ENCODE assay signal across 15 cellular contexts in the genomic region with DNA sequence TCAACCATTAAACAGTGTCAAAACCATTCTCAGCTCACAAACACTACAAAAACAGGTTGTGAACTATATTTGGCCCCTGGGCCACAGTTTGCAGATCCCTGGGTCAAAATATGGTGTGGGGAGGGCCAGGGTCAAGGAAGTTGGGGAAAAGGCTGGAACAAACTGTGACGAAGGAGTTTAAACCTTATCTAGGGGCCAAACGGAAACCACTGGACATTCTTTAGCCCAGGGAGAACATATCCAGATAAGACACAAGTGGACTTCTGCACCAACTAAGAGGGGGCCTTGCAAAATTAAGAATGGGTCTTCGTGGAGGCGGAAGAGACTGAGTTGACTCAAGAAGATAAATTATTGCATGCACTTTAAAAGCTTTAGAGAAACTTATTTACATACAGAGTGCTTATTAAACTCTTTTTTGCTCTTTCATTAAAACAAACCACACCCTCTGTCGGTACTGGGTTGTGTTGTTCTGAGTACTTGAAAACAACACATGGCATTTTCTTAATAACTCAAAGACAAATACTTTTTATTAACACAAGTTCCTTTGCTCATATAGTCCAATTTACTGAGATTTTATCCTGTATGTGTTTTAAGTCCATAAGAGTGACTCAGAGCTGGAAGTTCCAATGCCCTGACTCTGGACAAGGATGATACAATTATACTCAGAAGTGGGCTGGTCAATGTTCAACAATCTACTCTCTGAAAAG. TPM values are rescaled to one million over a fixed set of nuclear protein-coding genes. Genes with fewer than 3 reads are reported as not detected.
DNase-seq lines count a peak whose midpoint lies in the region; ATAC-seq and TF ChIP-seq lines count a peak whose summit lies in the region.
"Had no signal": no experiment of that assay in that cellular context is flagged by ENCODE, and none has a peak within 500 bp of the region (broad histone marks: within the 10 kb centered on the region; RNA-seq: fewer than 3 reads in every experiment).

No MANE protein-coding gene starts in this region.

- TF ChIP-seq CTCF in RWPE2 (IDR thresholded peaks at IDR 0.05; ENCODE audit: poor library complexity, severe bottlenecking) (no peak), fibroblast of pulmonary artery (IDR thresholded peaks at IDR 0.05; ENCODE audit: low read length, missing control alignments) (no peak)

- H3K36me3 ChIP-seq in RWPE2 (ENCODE audit: low read depth), result no peaks in the 10 kb centered on the region
- H3K36me3 ChIP-seq: colonic mucosa had no signal

- ATAC-seq in RWPE2 (ENCODE audit: low read depth), result peak; percentile 75
- ATAC-seq: GM12878; GM23338; natural killer cell treated with Interleukin-12 subunit alpha and Interleukin-12 subunit beta and Interleukin-15 and Interleukin-18, amount 100 ng/mL, for 72 hours; Panc1 had no signal

- H3K4me1 ChIP-seq in RWPE2 (ENCODE audit: insufficient read depth, poor library complexity, severe bottlenecking), result peaks cover 14% of the 10 kb centered on the region
- H3K4me1 ChIP-seq: colonic mucosa had no signal

- DNase-seq in GM04503 (ENCODE audit: low read depth) (peak; percentile 53), RWPE2 (ENCODE audit: low spot score) (no peak), fibroblast of pulmonary artery (ENCODE audit: low read depth) (peak; percentile 82), renal cortical epithelial cell (ENCODE audit: low read depth) (peak; percentile 79), NCI-H345 (lab: John Stamatoyannopoulos, UW) (no peak), GF-D8 (lab: John Stamatoyannopoulos, UW) (no peak)
- no peak for DNase-seq in activated CD4-positive, alpha-beta T cell treated with anti-CD3 and anti-CD28 coated beads, Interleukin-2, amount 50 U/mL, for 48 hours
- DNase-seq: activated CD4-positive, alpha-beta memory T cell treated with anti-CD3 and anti-CD28 coated beads, Interleukin-2, amount 10 ng/mL, durations not matched to agents 7 days and 5 days; activated naive CD4-positive, alpha-beta T cell treated with anti-CD3 and anti-CD28 coated beads, Interleukin-2, amount 50 U/mL, for 16 hours; colonic mucosa; NCI-H446 had no signal

- no peak overlapping the region for H3K4me3 ChIP-seq in RWPE2 (ENCODE audit: severe bottlenecking)
- no peak overlapping the region for H3K4me3 ChIP-seq in fibroblast of pulmonary artery (replicated peaks; ENCODE audit: low read depth, low read length)
- H3K4me3 ChIP-seq: colonic mucosa, GM12878, GM23338 had no signal

- H3K27me3 ChIP-seq in RWPE2 (ENCODE audit: insufficient read depth, poor library complexity, severe bottlenecking), result no peaks in the 10 kb centered on the region
- H3K27me3 ChIP-seq: colonic mucosa had no signal

- no peaks in the 10 kb centered on the region for H3K9me3 ChIP-seq in RWPE2 (ENCODE audit: severe bottlenecking)
- H3K9me3 ChIP-seq: colonic mucosa had no signal

- no peak overlapping the region for H3K27ac ChIP-seq in RWPE2 (ENCODE audit: poor library complexity, severe bottlenecking)
- H3K27ac ChIP-seq: colonic mucosa had no signal

RNA-seq across cellular contexts. Expression of a gene that starts 5.3 kb away (rescaled TPM):
- 59.4 and 68.6 TPM in 2 replicates for total RNA-seq in renal cortical epithelial cell
- total RNA-seq: natural killer cell treated with Interleukin-12 subunit alpha and Interleukin-12 subunit beta and Interleukin-15 and Interleukin-18, amount 100 ng/mL, for 72 hours had no signal

Comparison
In these comparisons a context has a peak if more than half of its experiments do, and no peak if none do; other contexts are left out.
1. DNase-seq: peak in GM04503 (single experiment), fibroblast of pulmonary artery (single experiment) and renal cortical epithelial cell (single experiment); none in RWPE2 (single experiment), NCI-H345 (single experiment), activated CD4-positive, alpha-beta T cell treated with anti-CD3 and anti-CD28 coated beads, Interleukin-2, amount 50 U/mL, for 48 hours (0 of 2) and GF-D8 (single experiment).